Comparison of ENCODE assay signal across 10 cellular contexts in genomic region chr19:14550201-14550754, GRCh38. TPM values are rescaled to one million over a fixed set of nuclear protein-coding genes. Genes with fewer than 3 reads are reported as not detected.
DNase-seq lines count a peak whose midpoint lies in the region; ATAC-seq and TF ChIP-seq lines count a peak whose summit lies in the region.
"Had no signal": no experiment of that assay in that cellular context is flagged by ENCODE, and none has a peak within 500 bp of the region (broad histone marks: within the 10 kb centered on the region; RNA-seq: fewer than 3 reads in every experiment).

No MANE protein-coding gene starts in this region.

- H3K4me2 ChIP-seq in neural progenitor cell, result no peak overlapping the region
- no peak overlapping the region for H3K4me2 ChIP-seq in mesendoderm (ENCODE audit: low read length)

- intact Hi-C loops in CD8-positive, alpha-beta T cell (cut with DNase I, micrococcal nuclease), result no loop called here
- intact Hi-C loops in head of caudate nucleus (cut with DNase I), result no loop called here

- DNase-seq in CD8-positive, alpha-beta T cell, result no peak
- DNase-seq in NCI-H2029 treated with DMSO at 0.1 percent for 48 hours (lab: John Stamatoyannopoulos, UW) (peak; percentile 88), neural progenitor cell (ENCODE audit: low spot score) (no peak), mesendoderm (no peak), A172 (ENCODE audit: low spot score) (no peak), head of caudate nucleus (no peak), DMS114 treated with DMSO at 0.1 percent for 48 hours (lab: John Stamatoyannopoulos, UW; ENCODE audit: unreplicated experiment) (no peak)
- DNase-seq in central memory CD8-positive, alpha-beta T cell (ENCODE audit: low spot score in 2 of 2), result no peak
- DNase-seq: NCI-H1417 had no signal

- TF ChIP-seq CTCF in CD8-positive, alpha-beta T cell (IDR thresholded peaks at IDR 0.05), result no peak
- TF ChIP-seq CTCF in neural progenitor cell (IDR thresholded peaks at IDR 0.05), result no peak

- no CpG with 5 or more reads among the region's 15 CpGs for WGBS in mesendoderm (ENCODE audit: extremely low coverage, insufficient coverage, low lambda C conversion rate)

- no peak overlapping the region for H3K4me3 Mint-ChIP-seq in CD8-positive, alpha-beta T cell
- no peak overlapping the region for H3K4me3 Mint-ChIP-seq in central memory CD8-positive, alpha-beta T cell
- no peak overlapping the region for H3K4me3 Mint-ChIP-seq in neural progenitor cell

- no peaks in the 10 kb centered on the region for H3K9me3 ChIP-seq in CD8-positive, alpha-beta T cell (ENCODE audit: low read length)
- no peaks in the 10 kb centered on the region for H3K9me3 ChIP-seq in neural progenitor cell (ENCODE audit: low read depth)

- no peak overlapping the region for H3K4ac ChIP-seq in mesendoderm (ENCODE audit: low read depth, low read length)

- H3K9me3 Mint-ChIP-seq in CD8-positive, alpha-beta T cell, result no peaks in the 10 kb centered on the region
- no peaks in the 10 kb centered on the region for H3K9me3 Mint-ChIP-seq in central memory CD8-positive, alpha-beta T cell
- no peaks in the 10 kb centered on the region for H3K9me3 Mint-ChIP-seq in neural progenitor cell

- peak overlapping the region; percentile 15 for H3K27ac ChIP-seq in CD8-positive, alpha-beta T cell (ENCODE audit: low read depth, low read length)
- H3K27ac ChIP-seq in neural progenitor cell, result no peak overlapping the region
- H3K27ac ChIP-seq in mesendoderm (ENCODE audit: low read depth, low read length), result no peak overlapping the region

- H3K36me3 Mint-ChIP-seq in CD8-positive, alpha-beta T cell, result peaks cover 33% of the 10 kb centered on the region
- H3K36me3 Mint-ChIP-seq in central memory CD8-positive, alpha-beta T cell (ENCODE audit: insufficient read depth), result peaks cover 28% of the 10 kb centered on the region
- peaks cover 10% of the 10 kb centered on the region for H3K36me3 Mint-ChIP-seq in neural progenitor cell

- H2BK120ac ChIP-seq in mesendoderm (ENCODE audit: low read depth, low read length), result no peak overlapping the region

- no peak overlapping the region for H2AK5ac ChIP-seq in mesendoderm (ENCODE audit: low read length)

- no peak overlapping the region for H2BK15ac ChIP-seq in mesendoderm (replicated peaks; ENCODE audit: low read depth)

- H3K18ac ChIP-seq in mesendoderm (ENCODE audit: low read length), result no peak overlapping the region

- peaks cover 4% of the 10 kb centered on the region for H3F3A ChIP-seq in neural progenitor cell (ENCODE audit: low read depth)

- H2BK5ac ChIP-seq in mesendoderm (ENCODE audit: low read length), result no peak overlapping the region

- H3K23ac ChIP-seq in mesendoderm (ENCODE audit: low read length), result no peak overlapping the region

- H3K4me3 ChIP-seq in CD8-positive, alpha-beta T cell (ENCODE audit: low read depth, low read length), result no peak overlapping the region
- H3K4me3 ChIP-seq in neural progenitor cell (no peak overlapping the region), mesendoderm (ENCODE audit: low read length) (no peak overlapping the region)

- H4K5ac ChIP-seq in mesendoderm (ENCODE audit: low read length), result no peak overlapping the region

- H3K4me1 ChIP-seq in CD8-positive, alpha-beta T cell (ENCODE audit: insufficient read depth, low read length), result peaks cover 41% of the 10 kb centered on the region
- H3K4me1 ChIP-seq in neural progenitor cell (no peaks in the 10 kb centered on the region), mesendoderm (ENCODE audit: control insufficient read depth, low read depth, low read length) (no peaks in the 10 kb centered on the region)

- peak overlapping the region; percentile 79 for H3K27ac Mint-ChIP-seq in CD8-positive, alpha-beta T cell
- peak overlapping the region; percentile 2 for H3K27ac Mint-ChIP-seq in central memory CD8-positive, alpha-beta T cell (ENCODE audit: low read depth)
- H3K27ac Mint-ChIP-seq in neural progenitor cell, result peak overlapping the region; percentile 16

- no peaks in the 10 kb centered on the region for H3K27me3 ChIP-seq in CD8-positive, alpha-beta T cell (ENCODE audit: insufficient read depth, low read length)
- H3K27me3 ChIP-seq in neural progenitor cell (no peaks in the 10 kb centered on the region), mesendoderm (ENCODE audit: insufficient read depth, low read length, poor library complexity) (no peaks in the 10 kb centered on the region)

- H3K9ac ChIP-seq in neural progenitor cell (no peak overlapping the region), mesendoderm (ENCODE audit: low read length) (no peak overlapping the region)

- H3K4me1 Mint-ChIP-seq in CD8-positive, alpha-beta T cell (ENCODE audit: low read depth), result peaks cover 49% of the 10 kb centered on the region
- H3K4me1 Mint-ChIP-seq in central memory CD8-positive, alpha-beta T cell, result peaks cover 43% of the 10 kb centered on the region
- peaks cover 19% of the 10 kb centered on the region for H3K4me1 Mint-ChIP-seq in neural progenitor cell

- H3K56ac ChIP-seq in mesendoderm (ENCODE audit: low read length), result no peak overlapping the region

- H4K20me1 ChIP-seq in neural progenitor cell (ENCODE audit: low read depth), result peaks cover 61% of the 10 kb centered on the region

- peaks cover 83% of the 10 kb centered on the region for H3K79me2 ChIP-seq in neural progenitor cell (ENCODE audit: low read depth)
- H3K79me2 ChIP-seq in mesendoderm (ENCODE audit: control insufficient read depth, insufficient read depth, low read length), result no peaks in the 10 kb centered on the region

- no peak overlapping the region for H2AFZ ChIP-seq in neural progenitor cell (replicated peaks)

- POLR2A ChIA-PET in CD8-positive, alpha-beta T cell (lab: Charles Lee), result interaction anchor here (1.6 to 2.5 kb wide), 3 partner anchors 20 to 44 kb away, joined by 4 to 16 read pairs (median 11); partner anchors contain the start of gene DNAJB1

- no peak for ATAC-seq in CD8-positive, alpha-beta T cell
- no peak for ATAC-seq in central memory CD8-positive, alpha-beta T cell (replicated peaks; ENCODE audit: extremely low read depth, poor library complexity, severe bottlenecking)

- H4K8ac ChIP-seq in mesendoderm (ENCODE audit: low read depth, low read length), result no peak overlapping the region

- H3K79me1 ChIP-seq in mesendoderm (ENCODE audit: low read length), result peaks cover 11% of the 10 kb centered on the region

- CTCF ChIA-PET in CD8-positive, alpha-beta T cell (lab: Charles Lee), result interaction anchor here (0.8 to 5.1 kb wide), 12 partner anchors 11 to 188 kb away, joined by 3 to 49 read pairs (median 5); partner anchors contain the start of genes DNAJB1, GIPC1 and TECR

- peaks cover 11% of the 10 kb centered on the region for H3K36me3 ChIP-seq in CD8-positive, alpha-beta T cell (ENCODE audit: insufficient read depth, low read length)
- H3K36me3 ChIP-seq in neural progenitor cell (no peaks in the 10 kb centered on the region), mesendoderm (ENCODE audit: control insufficient read depth, insufficient read depth, low read length) (no peaks in the 10 kb centered on the region)

- H3K27me3 Mint-ChIP-seq in CD8-positive, alpha-beta T cell (ENCODE audit: low read depth), result no peaks in the 10 kb centered on the region
- no peaks in the 10 kb centered on the region for H3K27me3 Mint-ChIP-seq in central memory CD8-positive, alpha-beta T cell
- peaks cover 2% of the 10 kb centered on the region for H3K27me3 Mint-ChIP-seq in neural progenitor cell (ENCODE audit: insufficient read depth, low read depth)

RNA-seq across cellular contexts. Expression of gene TECR, which starts 20.9 kb away (rescaled TPM):
- 100 to 1,000 TPM; 300 to 325 TPM for total RNA-seq in CD8-positive, alpha-beta T cell
- 41.9 and 96.4 TPM in 2 replicates for total RNA-seq in neural progenitor cell (ENCODE audit: low replicate concordance)
- polyA plus RNA-seq in mesendoderm (2013, experiment 1 of 2), result 154 TPM
- polyA plus RNA-seq in mesendoderm (2013, experiment 2 of 2), result 152 TPM
- total RNA-seq in A172 (2014; rRNA removed; shearing (Covaris generic)), result 69.6 and 81.8 TPM in 2 replicates

RNA-seq across cellular contexts. Expression of gene NDUFB7, which starts 21.6 kb away (rescaled TPM):
- total RNA-seq in CD8-positive, alpha-beta T cell, result 10 to 100 TPM; 27.8 to 34.3 TPM
- total RNA-seq in neural progenitor cell (ENCODE audit: low replicate concordance), result 38.0 and 177 TPM in 2 replicates
- polyA plus RNA-seq in mesendoderm (2013, experiment 1 of 2), result 158 TPM
- polyA plus RNA-seq in mesendoderm (2013, experiment 2 of 2), result 164 TPM
- 340 and 446 TPM in 2 replicates for total RNA-seq in A172 (2014; rRNA removed; shearing (Covaris generic))

RNA-seq across cellular contexts. Expression of gene DNAJB1, which starts 32.1 kb away (rescaled TPM):
- total RNA-seq in CD8-positive, alpha-beta T cell, result 100 to 1,000 TPM; 963 to 995 TPM
- 61.4 and 61.9 TPM in 2 replicates for total RNA-seq in neural progenitor cell (ENCODE audit: low replicate concordance)
- polyA plus RNA-seq in mesendoderm (2013, experiment 1 of 2), result 28.6 TPM
- 30.0 TPM for polyA plus RNA-seq in mesendoderm (2013, experiment 2 of 2)
- 216 and 229 TPM in 2 replicates for total RNA-seq in A172 (2014; rRNA removed; shearing (Covaris generic))

RNA-seq across cellular contexts. Expression of gene CLEC17A, which starts 32.6 kb away (rescaled TPM):
- total RNA-seq in CD8-positive, alpha-beta T cell, result under 1 TPM in 1 of 2 experiments, not detected in 1; 0.35 TPM
- 0.31 TPM in 1 of 2 replicates, not detected in the other for total RNA-seq in neural progenitor cell (ENCODE audit: low replicate concordance)
- polyA plus RNA-seq in mesendoderm (2013, experiment 1 of 2), result 0.03 TPM
- not detected for polyA plus RNA-seq in mesendoderm (2013, experiment 2 of 2)
- not detected in 2 replicates for total RNA-seq in A172 (2014; rRNA removed; shearing (Covaris generic))
- total RNA-seq: T-helper 2 cell treated with Interferon-gamma antibody and Interleukin-4, amounts not matched to agents 100 ng/mL and 5 ng/mL, for 36 hours had no signal

RNA-seq across cellular contexts. Expression of gene GIPC1, which starts 54.4 kb away (rescaled TPM):
- 10 to 100 TPM; 15.6 to 16.0 TPM for total RNA-seq in CD8-positive, alpha-beta T cell
- total RNA-seq in neural progenitor cell (ENCODE audit: low replicate concordance), result 23.6 and 83.6 TPM in 2 replicates
- 47.1 TPM for polyA plus RNA-seq in mesendoderm (2013, experiment 1 of 2)
- 46.7 TPM for polyA plus RNA-seq in mesendoderm (2013, experiment 2 of 2)
- 302 and 408 TPM in 2 replicates for total RNA-seq in A172 (2014; rRNA removed; shearing (Covaris generic))

Comparison
In these comparisons a context has a peak if more than half of its experiments do, and no peak if none do; other contexts are left out.
1. H3K27ac Mint-ChIP-seq: peak in every context shown above with its lines; median percentile 79 in CD8-positive, alpha-beta T cell; 16 in neural progenitor cell; 2 in central memory CD8-positive, alpha-beta T cell.